ENCODE assay signal across 27 cellular contexts in the genomic region with DNA sequence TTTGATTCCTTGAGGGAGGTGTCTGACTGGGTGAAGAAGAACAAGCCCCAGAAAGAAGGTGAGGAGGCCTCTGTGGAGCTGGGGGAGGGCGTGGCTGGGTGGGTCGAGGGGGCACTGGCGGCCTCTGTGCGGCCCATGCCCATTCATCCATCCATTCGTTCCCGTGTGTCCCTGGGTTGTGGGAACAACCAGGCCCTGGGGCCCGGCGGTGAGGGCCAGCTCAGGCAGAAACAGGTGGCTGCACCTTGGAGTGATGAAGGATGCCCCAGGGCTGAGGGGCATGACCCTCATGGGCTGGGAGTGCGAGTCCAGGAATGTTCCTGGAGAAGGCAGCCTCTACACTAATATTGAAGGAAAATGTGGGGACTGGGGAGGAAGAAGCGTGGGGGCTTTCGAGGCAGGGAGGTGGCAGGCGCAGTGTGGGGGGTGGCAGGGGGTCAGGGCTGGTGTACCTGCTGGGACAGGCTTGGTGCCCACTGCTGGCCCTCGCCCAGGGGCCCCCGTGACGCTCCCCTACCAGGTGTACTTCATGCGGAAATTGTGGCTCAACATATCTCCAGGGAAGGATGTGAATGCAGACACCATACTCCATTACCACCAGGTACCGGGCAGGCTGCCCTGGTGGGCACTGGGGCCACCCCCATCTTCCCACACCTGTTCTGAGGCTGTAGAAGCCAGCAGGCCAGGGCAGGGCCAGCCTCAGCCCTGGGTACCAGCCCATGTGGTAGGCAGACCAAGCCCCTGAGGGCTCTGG. TPM values are rescaled to one million over a fixed set of nuclear protein-coding genes. Genes with fewer than 3 reads are reported as not detected.
DNase-seq lines count a peak whose midpoint lies in the region; ATAC-seq and TF ChIP-seq lines count a peak whose summit lies in the region.
"Had no signal": no experiment of that assay in that cellular context is flagged by ENCODE, and none has a peak within 500 bp of the region (broad histone marks: within the 10 kb centered on the region; RNA-seq: fewer than 3 reads in every experiment).

No MANE protein-coding gene starts in this region.

- no peaks in the 10 kb centered on the region for H3K9me3 Mint-ChIP-seq in activated CD4-positive, alpha-beta memory T cell treated with anti-CD3 and anti-CD28 coated beads for 36 hours
- H3K9me3 Mint-ChIP-seq: CD14-positive monocyte, immature natural killer cell, neural crest cell, WTC11 had no signal

- no peak overlapping the region for H3K27ac Mint-ChIP-seq in activated CD4-positive, alpha-beta memory T cell treated with anti-CD3 and anti-CD28 coated beads for 36 hours
- H3K27ac Mint-ChIP-seq: immature natural killer cell, progenitor cell of endocrine pancreas, WTC11 had no signal

- intact Hi-C loops in left ventricle myocardium superior (cut with micrococcal nuclease), result no loop called here
- intact Hi-C loops in sigmoid colon (cut with DNase I), result loop anchor here (2.0 to 10.0 kb wide), 2 partner anchors 14 to 50 kb away; no protein-coding TSS in a partner anchor
- intact Hi-C loops in activated CD4-positive, alpha-beta memory T cell treated with anti-CD3 and anti-CD28 coated beads for 36 hours (cut with micrococcal nuclease), result no loop called here

- H3K4me3 Mint-ChIP-seq in activated CD4-positive, alpha-beta memory T cell treated with anti-CD3 and anti-CD28 coated beads for 36 hours, result no peak overlapping the region
- H3K4me3 Mint-ChIP-seq: CD14-positive monocyte, immature natural killer cell, neural crest cell, WTC11 had no signal

- H3K27me3 Mint-ChIP-seq in activated CD4-positive, alpha-beta memory T cell treated with anti-CD3 and anti-CD28 coated beads for 36 hours, result no peaks in the 10 kb centered on the region
- H3K27me3 Mint-ChIP-seq: progenitor cell of endocrine pancreas had no signal

- no peaks in the 10 kb centered on the region; a peak in 1 of 22 replicates for H4K20me1 ChIP-seq in BLaER1 treated with 17β-estradiol and CSF1 and Interleukin-3, amounts not matched to agents 10 nM and 100 nM

- peak overlapping the region; percentile 75 to 100 (median 97) for H3K4me2 ChIP-seq in BLaER1 treated with 17β-estradiol and CSF1 and Interleukin-3, amounts not matched to agents 10 nM and 100 nM
- H3K4me2 ChIP-seq: hepatocyte had no signal

- peaks cover 90 to 100% (median 100%) of the 10 kb centered on the region in 10 experiments for H3K4me1 ChIP-seq in BLaER1 treated with 17β-estradiol and CSF1 and Interleukin-3, amounts not matched to agents 10 nM and 100 nM
- H3K4me1 ChIP-seq in sigmoid colon, result peaks cover 0 to 88% (median 80%) of the 10 kb centered on the region in 4 donors

- no peak for TF ChIP-seq POLR2A in sigmoid colon (IDR thresholded peaks at IDR 0.05)

- POLR2A ChIA-PET in activated CD4-positive, alpha-beta memory T cell treated with anti-CD3 and anti-CD28 coated beads for 36 hours (lab: Charles Lee), result no interaction called here

- TF ChIP-seq CTCF in sigmoid colon (IDR thresholded peaks at IDR 0.05), result no peak

- H3K36me3 ChIP-seq in BLaER1 treated with 17β-estradiol and CSF1 and Interleukin-3, amounts not matched to agents 10 nM and 100 nM, result no peaks in the 10 kb centered on the region
- H3K36me3 ChIP-seq in KOPT-K1 (ENCODE audit: insufficient read depth, low read length) (peaks cover 97% of the 10 kb centered on the region), sigmoid colon (peaks cover 13 to 21% (median 15%) of the 10 kb centered on the region in 4 donors)

- H3K27me3 ChIP-seq in BLaER1 treated with 17β-estradiol and CSF1 and Interleukin-3, amounts not matched to agents 10 nM and 100 nM, result peaks cover 0 to 41% (median 0%) of the 10 kb centered on the region in 11 experiments; a peak in 6 of 22 replicates
- H3K27me3 ChIP-seq in sigmoid colon, result no peaks in the 10 kb centered on the region
- H3K27me3 ChIP-seq: body of pancreas, hepatocyte had no signal

- ATAC-seq in left ventricle myocardium superior, result no peak
- ATAC-seq: body of pancreas, WTC11 had no signal

- H3K9ac ChIP-seq in BLaER1 treated with 17β-estradiol and CSF1 and Interleukin-3, amounts not matched to agents 10 nM and 100 nM, result peak overlapping the region in 4 of 11 experiments; percentile 56 to 68 (median 62); a peak in 4 of 22 replicates

- CTCF ChIA-PET in activated CD4-positive, alpha-beta memory T cell treated with anti-CD3 and anti-CD28 coated beads for 36 hours (lab: Charles Lee), result interaction anchor here (0.8 kb wide), 1 partner anchor 15 kb away, joined by 3 read pairs; no protein-coding TSS in a partner anchor

- WGBS in sigmoid colon, 2 donors, result 91 to 92% methylated on average over 17 of the region's 17 CpGs

- no peaks in the 10 kb centered on the region for H3K9me3 ChIP-seq in BLaER1 treated with 17β-estradiol and CSF1 and Interleukin-3, amounts not matched to agents 10 nM and 100 nM (replicated peaks in 1 of 11)
- H3K9me3 ChIP-seq in KOPT-K1 (ENCODE audit: insufficient read depth, low read length, poor library complexity, severe bottlenecking) (no peaks in the 10 kb centered on the region), sigmoid colon (no peaks in the 10 kb centered on the region)
- H3K9me3 ChIP-seq: body of pancreas had no signal

- peaks cover 50% of the 10 kb centered on the region for H3K4me1 Mint-ChIP-seq in activated CD4-positive, alpha-beta memory T cell treated with anti-CD3 and anti-CD28 coated beads for 36 hours (ENCODE audit: low read depth)
- H3K4me1 Mint-ChIP-seq: immature natural killer cell had no signal

- DNase-seq in left ventricle myocardium superior (peak; percentile 31), sigmoid colon (peak; percentile 69), DMS 273 treated with DMSO at 0.1 percent for 48 hours (lab: John Stamatoyannopoulos, UW) (no peak), Kasumi-1 (lab: John Stamatoyannopoulos, UW) (no peak), T-helper 9 cell (no peak)
- no peak for DNase-seq in activated CD4-positive, alpha-beta memory T cell treated with anti-CD3 and anti-CD28 coated beads for 36 hours
- DNase-seq: activated CD4-positive, alpha-beta T cell treated with anti-CD3 and anti-CD28 coated beads, Interleukin-2, amount 50 U/mL, for 48 hours; body of pancreas; effector CD4-positive, alpha-beta T cell; immature natural killer cell; NCI-H1417 treated with DMSO at 0.1 percent for 48 hours; NCI-H82; stimulated activated CD4-positive, alpha-beta T cell treated with anti-CD3 and anti-CD28 coated beads, Interleukin-1b, Interleukin-23, amount 100 ng/mL, for 48 hours; T1000 had no signal

- H3K27ac ChIP-seq in BLaER1 treated with 17β-estradiol and CSF1 and Interleukin-3, amounts not matched to agents 10 nM and 100 nM, result peak overlapping the region in 4 of 11 experiments; percentile 54 to 99 (median 98); a peak in 6 of 22 replicates
- H3K27ac ChIP-seq in KOPT-K1 (ENCODE audit: low read depth, low read length, poor library complexity, severe bottlenecking) (peak overlapping the region; percentile 99), sigmoid colon (peak overlapping the region; percentile 49 to 97 (median 92))
- H3K27ac ChIP-seq: body of pancreas, hepatocyte had no signal

- no peaks in the 10 kb centered on the region for H3K36me3 Mint-ChIP-seq in activated CD4-positive, alpha-beta memory T cell treated with anti-CD3 and anti-CD28 coated beads for 36 hours
- H3K36me3 Mint-ChIP-seq: immature natural killer cell, WTC11 had no signal

- no peak for TF ChIP-seq EP300 in sigmoid colon (IDR thresholded peaks at IDR 0.05)

- H3K4me3 ChIP-seq in BLaER1 treated with 17β-estradiol and CSF1 and Interleukin-3, amounts not matched to agents 10 nM and 100 nM, result no peak overlapping the region
- H3K4me3 ChIP-seq in sigmoid colon, result no peak overlapping the region
- H3K4me3 ChIP-seq: body of pancreas, hepatocyte, skin epidermis had no signal

RNA-seq across cellular contexts. Expression of gene GPR17, which starts 11.2 kb away (rescaled TPM):
- total RNA-seq in left ventricle myocardium superior (0.25 TPM), sigmoid colon (1 to 10 TPM in 1 of 4 donors, under 1 TPM in 2, not detected in 1; 0.36 to 1.4 (median 0.66) TPM)
- under 1 TPM in 2 of 3 donors, not detected in 1; 0.48 to 0.60 TPM for polyA plus RNA-seq in sigmoid colon
- total RNA-seq in activated CD4-positive, alpha-beta memory T cell treated with anti-CD3 and anti-CD28 coated beads for 36 hours, result not detected
- total RNA-seq: chondrocyte, epithelial cell of proximal tubule, fibroblast of villous mesenchyme, hepatocyte, MCF 10A, mononuclear cell, progenitor cell of endocrine pancreas, WTC11 had no signal
- polyA plus RNA-seq: CD14-positive monocyte, immature natural killer cell had no signal

RNA-seq across cellular contexts. Expression of gene LIMS2, which starts 40.5 kb away (rescaled TPM):
- total RNA-seq in left ventricle myocardium superior (274 TPM), sigmoid colon (100 to 1,000 TPM; 125 to 357 (median 195) TPM)
- polyA plus RNA-seq in sigmoid colon, result 10 to 100 TPM in 2 of 3 donors, 1 to 10 TPM in 1; 3.2 to 40.6 (median 17.4) TPM
- 10 to 100 TPM; 12.3 to 13.1 TPM for total RNA-seq in activated CD4-positive, alpha-beta memory T cell treated with anti-CD3 and anti-CD28 coated beads for 36 hours
- total RNA-seq: MCF 10A had no signal

Comparison
In these comparisons a context has a peak if more than half of its experiments do, and no peak if none do; other contexts are left out.
1. DNase-seq: peak in left ventricle myocardium superior (single experiment) and sigmoid colon (single experiment); none in DMS 273 treated with DMSO at 0.1 percent for 48 hours (single experiment), Kasumi-1 (0 of 2), activated CD4-positive, alpha-beta memory T cell treated with anti-CD3 and anti-CD28 coated beads for 36 hours (single experiment) and T-helper 9 cell (single experiment).
2. RNA of gene LIMS2, which starts 40.5 kb away (total RNA-seq): 274 TPM in left ventricle myocardium superior (single experiment) and 125 to 357 TPM in sigmoid colon; 12.3 to 13.1 TPM in activated CD4-positive, alpha-beta memory T cell treated with anti-CD3 and anti-CD28 coated beads for 36 hours; every median in the first group is over 4 times any median in the second.